ENCODE assay signal across 14 cellular contexts in genomic region chr7:26368542-26368941, GRCh38.
DNase-seq lines count a peak whose midpoint lies in the region; ATAC-seq, FAIRE-seq and TF ChIP-seq lines count a peak whose summit lies in the region.
"Had no signal": no experiment of that assay in that cellular context is flagged by ENCODE, and none has a peak within 500 bp of the region (broad histone marks: within the 10 kb centered on the region; RNA-seq: fewer than 3 reads in every experiment).

No MANE protein-coding gene starts in this region.

- no peaks in the 10 kb centered on the region for H3K36me3 ChIP-seq in right lobe of liver
- H3K36me3 ChIP-seq in CD4-positive, alpha-beta memory T cell (ENCODE audit: insufficient read depth, low read length): peaks cover 5% of the 10 kb centered on the region
- H3K36me3 ChIP-seq: ascending aorta, prostate gland, thoracic aorta had no signal

- intact Hi-C loops in right lobe of liver (cut with DNase I): loop anchor here in 1 of 2 donors (10.0 kb wide), 3 partner anchors 84 to 474 kb away; no protein-coding TSS in a partner anchor
- intact Hi-C loops in CD4-positive, alpha-beta memory T cell (cut with micrococcal nuclease): no loop called here

- peaks cover 2 to 8% (median 6%) of the 10 kb centered on the region in 4 donors for H3K4me1 Mint-ChIP-seq in CD4-positive, alpha-beta memory T cell

- H3K4me1 ChIP-seq in right lobe of liver: peaks cover 0 to 28% (median 11%) of the 10 kb centered on the region in 4 donors
- H3K4me1 ChIP-seq in CD4-positive, alpha-beta memory T cell (ENCODE audit: insufficient read depth, low read length): peaks cover 8% of the 10 kb centered on the region
- H3K4me1 ChIP-seq: ascending aorta had no signal

- peaks cover 2% of the 10 kb centered on the region in 2 donors for H3K27me3 Mint-ChIP-seq in CD4-positive, alpha-beta memory T cell

- TF ChIP-seq CTCF in LNCAP (IDR thresholded peaks at IDR 0.05) (peak; percentile 38; the same call in 1 of the 2 replicates), right lobe of liver (IDR thresholded peaks at IDR 0.05) (peak in 3 of 4 donors; percentile 8 to 35 (median 11))

- H3K36me3 Mint-ChIP-seq in CD4-positive, alpha-beta memory T cell: peaks cover 23 to 29% of the 10 kb centered on the region in 2 donors

- H3K27ac ChIP-seq in right lobe of liver: peak overlapping the region in 2 of 3 donors; percentile 34 to 66
- H3K27ac ChIP-seq in CD4-positive, alpha-beta memory T cell (ENCODE audit: low read depth, low read length): no peak overlapping the region
- H3K27ac ChIP-seq: ascending aorta, prostate gland, thoracic aorta had no signal

- POLR2A ChIA-PET in CD4-positive, alpha-beta memory T cell (lab: Charles Lee; ENCODE audit: partially characterized antibody): no interaction called here

- H3K4me3 ChIP-seq in right lobe of liver: no peak overlapping the region
- no peak overlapping the region for H3K4me3 ChIP-seq in CD4-positive, alpha-beta memory T cell (ENCODE audit: low read length in 2 of 2)
- H3K4me3 ChIP-seq: ascending aorta, prostate gland, thoracic aorta had no signal

- in situ Hi-C loops in G401 (cut with HindIII; ENCODE audit: low sequenced_read_pairs): no loop called here

- no peaks in the 10 kb centered on the region for H3K9me3 Mint-ChIP-seq in CD4-positive, alpha-beta memory T cell
- H3K9me3 Mint-ChIP-seq: T-helper 2 cell treated with Interferon-gamma antibody and Interleukin-4, amounts not matched to agents 5 μg/mL and 100 μg/mL, for 36 hours had no signal

- peak; percentile 77 for FAIRE-seq in TTC549 (lab: Jason Lieb, UNC)

- no peak for TF ChIP-seq POLR2A in right lobe of liver (IDR thresholded peaks at IDR 0.05)

- no peaks in the 10 kb centered on the region for H3K27me3 ChIP-seq in right lobe of liver
- H3K27me3 ChIP-seq in CD4-positive, alpha-beta memory T cell (ENCODE audit: insufficient read depth, low read length): no peaks in the 10 kb centered on the region
- H3K27me3 ChIP-seq: ascending aorta had no signal

- DNase-seq in G401 (ENCODE audit: low spot score): peak; percentile 65
- DNase-seq in right lobe of liver: no peak
- no peak for DNase-seq in SHP77 treated with DMSO at 0.1 percent for 48 hours (lab: John Stamatoyannopoulos, UW)
- no peak for DNase-seq in NK-92 treated with Interleukin-12 subunit alpha and Interleukin-12 subunit beta, amount 100 ng/mL, for 24 hours (lab: John Stamatoyannopoulos, UW)
- DNase-seq in CD4-positive, alpha-beta memory T cell: no peak
- DNase-seq: effector CD4-positive, alpha-beta T cell; kidney glomerular epithelial cell had no signal

- WGBS in right lobe of liver (ENCODE audit: insufficient coverage, low coverage, low lambda C conversion rate, missing lambda C conversion rate): 56% methylated on average over 2 of the region's 2 CpGs

- no peak overlapping the region for H3K4me3 Mint-ChIP-seq in CD4-positive, alpha-beta memory T cell
- H3K4me3 Mint-ChIP-seq: T-helper 2 cell treated with Interferon-gamma antibody and Interleukin-4, amounts not matched to agents 5 μg/mL and 100 μg/mL, for 36 hours had no signal

- no peak overlapping the region for H3K27ac Mint-ChIP-seq in CD4-positive, alpha-beta memory T cell
- H3K27ac Mint-ChIP-seq: T-helper 2 cell treated with Interferon-gamma antibody and Interleukin-4, amounts not matched to agents 5 μg/mL and 100 μg/mL, for 36 hours had no signal

- CTCF ChIA-PET in CD4-positive, alpha-beta memory T cell (lab: Charles Lee; ENCODE audit: partially characterized antibody): interaction anchor here (1.3 to 6.9 kb wide), 21 partner anchors 10 to 793 kb away, joined by 3 to 99 read pairs (median 9); partner anchors contain the start of genes HOXA7 and SNX10

- no peak for ATAC-seq in right lobe of liver
- no peak for ATAC-seq in GM18861 (IDR thresholded peaks at IDR 0.05; ENCODE audit: unreplicated experiment)

- H3K9me3 ChIP-seq in right lobe of liver: no peaks in the 10 kb centered on the region
- H3K9me3 ChIP-seq in CD4-positive, alpha-beta memory T cell (ENCODE audit: control insufficient read depth in 1 of 2, low read length in 2 of 2): no peaks in the 10 kb centered on the region
- H3K9me3 ChIP-seq: ascending aorta, prostate gland, thoracic aorta had no signal
